Comparison of ENCODE assay signal across 8 cellular contexts in the genomic region with DNA sequence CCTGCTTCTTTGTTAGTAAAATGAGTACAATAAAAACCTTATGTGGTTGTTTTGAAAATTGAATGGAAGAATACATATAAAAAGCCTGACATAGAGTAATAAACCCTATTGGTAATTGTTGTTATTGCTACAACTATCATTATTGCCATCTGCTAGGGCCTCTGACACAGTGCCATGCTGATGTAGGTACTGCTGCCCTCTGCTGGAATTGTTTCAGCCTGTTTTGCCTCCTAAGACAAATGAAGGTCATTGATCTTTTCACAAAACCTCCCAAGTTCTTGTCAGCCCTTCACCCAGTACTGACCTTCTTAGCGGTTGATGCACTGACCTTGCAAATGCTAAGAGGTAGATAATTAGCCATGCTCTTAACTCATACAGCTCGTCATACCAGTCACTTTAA.
DNase-seq lines count a peak whose midpoint lies in the region; ATAC-seq, FAIRE-seq and TF ChIP-seq lines count a peak whose summit lies in the region.

No MANE protein-coding gene starts in this region.

- TF ChIP-seq POLR2A in GM12891 (IDR thresholded peaks at IDR 0.05; ENCODE audit: low read depth, low read length) (no peak), body of pancreas (IDR thresholded peaks at IDR 0.05) (no peak)

- H3K27ac ChIP-seq in AG04450 (ENCODE audit: low read depth, low read length) (no peak overlapping the region), body of pancreas (no peak overlapping the region)

- H3K27me3 ChIP-seq in AG04450 (ENCODE audit: control insufficient read depth, insufficient read depth, low read length) (no peaks in the 10 kb centered on the region), body of pancreas (no peaks in the 10 kb centered on the region)

- H3K4me1 Mint-ChIP-seq in neural crest cell, result no peaks in the 10 kb centered on the region

- FAIRE-seq in GM12891 (lab: Jason Lieb, UNC), result peak; percentile 40

- CTCF ChIA-PET in AG04450 (lab: Charles Lee), result interaction anchor here (0.7 to 0.8 kb wide), 2 partner anchors 20 to 89 kb away, joined by 3 read pairs; no protein-coding TSS in a partner anchor

- no peaks in the 10 kb centered on the region for H3K9me3 Mint-ChIP-seq in neural crest cell

- 3 to 13% methylated on average over 2 of the region's 2 CpGs for WGBS in body of pancreas, 2 donors

- no peak overlapping the region for H3K4me3 Mint-ChIP-seq in neural crest cell

- no peaks in the 10 kb centered on the region for H3K36me3 Mint-ChIP-seq in neural crest cell (ENCODE audit: low read depth)

- POLR2A ChIA-PET in AG04450 (lab: Yijun Ruan, JAX), result no interaction called here

- H3K36me3 ChIP-seq in body of pancreas (replicated peaks in 1 of 2; ENCODE audit: insufficient read depth in 1 of 2, low read depth in 2 of 2), result no peaks in the 10 kb centered on the region

- no peak for DNase-seq in AG04450 (ENCODE audit: low read depth, low spot score)
- DNase-seq in GM12891 (ENCODE audit: insufficient read length, low spot score), result no peak
- peak; percentile 42 for DNase-seq in Jurkat, Clone E6-1 (ENCODE audit: low read depth, low spot score)
- DNase-seq in body of pancreas, result peak; percentile 26 to 54 (median 48)
- peak; percentile 30 for DNase-seq in neural crest cell (ENCODE audit: low read depth, low spot score)
- DNase-seq in activated effector memory CD4-positive, alpha-beta T cell treated with anti-CD3 and anti-CD28 coated beads, Interleukin-2, amount 50 U/mL, for 16 hours, result no peak

- intact Hi-C loops in body of pancreas (cut with DNase I), result no loop called here

- TF ChIP-seq CTCF in AG04450 (IDR thresholded peaks at IDR 0.05; ENCODE audit: low read depth, low read length) (peak; percentile 23; the same call in 1 of the 2 replicates), body of pancreas (IDR thresholded peaks at IDR 0.05) (peak in 6 of 7 experiments; percentile 39 to 53 (median 44)), neural crest cell (conservative IDR thresholded peaks at IDR 0.05) (peak; percentile 66)

- no peaks in the 10 kb centered on the region for H3K27me3 Mint-ChIP-seq in neural crest cell (ENCODE audit: low read depth)

- H3K4me3 ChIP-seq in AG04450 (ENCODE audit: low read depth, low read length), result no peak overlapping the region
- H3K4me3 ChIP-seq in Jurkat, Clone E6-1 (ENCODE audit: low read length), result no peak overlapping the region
- H3K4me3 ChIP-seq in body of pancreas, result no peak overlapping the region

- ATAC-seq in body of pancreas, result peak; percentile 68
- ATAC-seq in HG02870 (IDR thresholded peaks at IDR 0.05; ENCODE audit: unreplicated experiment), result no peak
- no peak for ATAC-seq in HG02623 (IDR thresholded peaks at IDR 0.05; ENCODE audit: unreplicated experiment)

- no peaks in the 10 kb centered on the region for H3K4me1 ChIP-seq in body of pancreas

- no peak overlapping the region for H3K27ac Mint-ChIP-seq in neural crest cell (ENCODE audit: unreplicated experiment)

- H3K9me3 ChIP-seq in AG04450 (ENCODE audit: control insufficient read depth, insufficient read depth, low read length) (no peaks in the 10 kb centered on the region), body of pancreas (no peaks in the 10 kb centered on the region)

TF ChIP-seq in GM12891, 5 proteins besides CTCF, POLR2A, EP300 and RAD21:
- TF ChIP-seq POU2F2 (IDR thresholded peaks at IDR 0.05; ENCODE audit: low read depth, low read length) (no peak), TAF1 (IDR thresholded peaks at IDR 0.05; ENCODE audit: low read depth, low read length) (no peak), SPI1 (IDR thresholded peaks at IDR 0.05; ENCODE audit: low read depth, low read length) (no peak), PAX5 (IDR thresholded peaks at IDR 0.05; ENCODE audit: insufficient read depth, low read length, severe bottlenecking) (no peak), POLR2AphosphoS5 (IDR thresholded peaks at IDR 0.05; ENCODE audit: low read depth, low read length) (no peak)

Comparison
In these comparisons a context has a peak if more than half of its experiments do, and no peak if none do; other contexts are left out.
1. DNase-seq: peak in Jurkat, Clone E6-1 (single experiment), body of pancreas (4 of 4) and neural crest cell (single experiment); none in AG04450 (single experiment), GM12891 (single experiment) and activated effector memory CD4-positive, alpha-beta T cell treated with anti-CD3 and anti-CD28 coated beads, Interleukin-2, amount 50 U/mL, for 16 hours (single experiment).
2. Peak in every context shown above with its lines, with median percentiles within 50 percentile points of each other: CTCF ChIP-seq.